ENCODE assay signal across 20 cellular contexts in genomic region chr6:6897140-6897539, GRCh38.
DNase-seq lines count a peak whose midpoint lies in the region; ATAC-seq and TF ChIP-seq lines count a peak whose summit lies in the region.
"Had no signal": no experiment of that assay in that cellular context is flagged by ENCODE, and none has a peak within 500 bp of the region (broad histone marks: within the 10 kb centered on the region; RNA-seq: fewer than 3 reads in every experiment).

No MANE protein-coding gene starts in this region.

- DNase-seq in Caco-2 (peak; percentile 63 to 65), PC-3 (no peak), left colon (no peak), nephron progenitor cell (no peak), substantia nigra (lab: John Stamatoyannopoulos, UW) (no peak), GM13976 (ENCODE audit: low spot score) (no peak), DMS 273 (lab: John Stamatoyannopoulos, UW; ENCODE audit: unreplicated experiment) (no peak)
- DNase-seq in activated CD8-positive, alpha-beta memory T cell treated with anti-CD3 and anti-CD28 coated beads for 24 hours: no peak
- DNase-seq: AML-193; CD4-positive, alpha-beta T cell; DMS 273 treated with DMSO at 0.1 percent for 48 hours; DMS53; DND-41; EL; H9 had no signal

- no peaks in the 10 kb centered on the region for H3K36me3 Mint-ChIP-seq in Caco-2 (ENCODE audit: insufficient read depth, unreplicated experiment)
- no peaks in the 10 kb centered on the region for H3K36me3 Mint-ChIP-seq in nephron progenitor cell (ENCODE audit: low read depth)

- H3K27me3 ChIP-seq in Caco-2 (replicated peaks; ENCODE audit: control insufficient read depth, insufficient read depth, low read length) (no peaks in the 10 kb centered on the region), PC-3 (ENCODE audit: low read length) (no peaks in the 10 kb centered on the region)

- H3K36me3 ChIP-seq in Caco-2 (ENCODE audit: control insufficient read depth, insufficient read depth, low read length): no peaks in the 10 kb centered on the region
- no peaks in the 10 kb centered on the region for H3K36me3 ChIP-seq in PC-3 (ENCODE audit: low read depth, low read length)

- BruUV-seq in Caco-2 (replicated peaks; lab: Mats Ljungman, UMichigan) (no TSS peak), PC-3 (replicated peaks; lab: Mats Ljungman, UMichigan) (no TSS peak)

- H3K4me2 ChIP-seq in PC-3 (ENCODE audit: low read length): no peak overlapping the region
- H3K4me2 ChIP-seq: A549 had no signal

- TF ChIP-seq CTCF in Caco-2 (IDR thresholded peaks at IDR 0.05; ENCODE audit: insufficient read depth in 1 of 2, low read depth in 1 of 2, low read length in 1 of 2, severe bottlenecking in 1 of 2, unreplicated experiment in 1 of 2) (no peak), PC-3 (conservative IDR thresholded peaks at IDR 0.05; ENCODE audit: low read depth, low read length) (no peak), nephron progenitor cell (IDR thresholded peaks at IDR 0.05) (no peak), GM13976 (IDR thresholded peaks at IDR 0.05; ENCODE audit: borderline replicate concordance, control extremely low read depth, extremely low read depth, insufficient read depth, missing control alignments) (no peak)

- H3K27ac ChIP-seq in PC-3 (ENCODE audit: low read length) (no peak overlapping the region), substantia nigra (ENCODE audit: low read depth, low read length, poor library complexity, severe bottlenecking) (no peak overlapping the region)
- H3K27ac ChIP-seq: 22Rv1, A549, C4-2B had no signal

- H3K9me3 ChIP-seq in Caco-2 (no peaks in the 10 kb centered on the region; the same call in 1 of the 2 replicates), PC-3 (ENCODE audit: low read length) (no peaks in the 10 kb centered on the region)
- H3K9me3 ChIP-seq: A549 had no signal

- no peak overlapping the region for H3K4me3 ChIP-seq in Caco-2 (ENCODE audit: low read depth, low read length)
- H3K4me3 ChIP-seq in PC-3 (ENCODE audit: low read length): no peak overlapping the region
- H3K4me3 ChIP-seq: A549, GM12878 had no signal

- no peaks in the 10 kb centered on the region for H3K79me2 ChIP-seq in PC-3 (ENCODE audit: low read length)

- no peaks in the 10 kb centered on the region for H3K9me3 Mint-ChIP-seq in Caco-2 (ENCODE audit: unreplicated experiment)
- H3K9me3 Mint-ChIP-seq in nephron progenitor cell: peaks cover 7% of the 10 kb centered on the region
- H3K9me3 Mint-ChIP-seq: CD4-positive, alpha-beta T cell; H9 had no signal

- peak overlapping the region; percentile 44 for H3K4me3 Mint-ChIP-seq in Caco-2 (ENCODE audit: unreplicated experiment)
- H3K4me3 Mint-ChIP-seq in nephron progenitor cell: no peak overlapping the region
- H3K4me3 Mint-ChIP-seq: CD4-positive, alpha-beta T cell; H9 had no signal

- CTCF ChIA-PET in Caco-2 (lab: Charles Lee) (no interaction called here), PC-3 (lab: Charles Lee) (no interaction called here)

- in situ Hi-C loops in GM13976 (cut with MboI; ENCODE audit: low sequenced_read_pairs, unreplicated experiment): no loop called here

- POLR2A ChIA-PET in Caco-2 (lab: Charles Lee): no interaction called here
- POLR2A ChIA-PET in PC-3 (lab: Charles Lee; ENCODE audit: unreplicated experiment): no interaction called here

- H3K9ac ChIP-seq in PC-3 (ENCODE audit: low read length): no peak overlapping the region

- no peaks in the 10 kb centered on the region for H4K20me1 ChIP-seq in PC-3 (ENCODE audit: low read length)

- H3K27ac Mint-ChIP-seq in Caco-2 (ENCODE audit: unreplicated experiment) (peak overlapping the region; percentile 70), nephron progenitor cell (peak overlapping the region; percentile 4)
- H3K27ac Mint-ChIP-seq: CD4-positive, alpha-beta T cell; H9 had no signal

- H3K4me1 ChIP-seq in Caco-2 (peaks cover 31% of the 10 kb centered on the region), PC-3 (ENCODE audit: insufficient read depth, low read length) (peaks cover 5% of the 10 kb centered on the region; the same call in 1 of the 2 replicates)
- H3K4me1 ChIP-seq: A549 had no signal

- 0 out of 2 replicates have a peak overlapping the region, but pooled peaks have one; percentile 24 for H2AFZ ChIP-seq in PC-3 (ENCODE audit: low read length)

- intact Hi-C loops in Caco-2 (cut with micrococcal nuclease; ENCODE audit: unreplicated experiment) (loop anchor here (5.0 to 10.0 kb wide), 3 partner anchors 55 to 222 kb away; no protein-coding TSS in a partner anchor), PC-3 (cut with micrococcal nuclease) (no loop called here), left colon (cut with DNase I, micrococcal nuclease) (no loop called here)

- H3F3A ChIP-seq in PC-3 (ENCODE audit: low read length, unreplicated experiment): no peaks in the 10 kb centered on the region

- no peaks in the 10 kb centered on the region for H3K27me3 Mint-ChIP-seq in Caco-2 (ENCODE audit: insufficient read depth, unreplicated experiment)
- peaks cover 8% of the 10 kb centered on the region for H3K27me3 Mint-ChIP-seq in nephron progenitor cell (ENCODE audit: low read depth, poor library complexity)
- H3K27me3 Mint-ChIP-seq: CD4-positive, alpha-beta T cell had no signal

- ATAC-seq in PC-3: 0 out of 2 replicates have a peak, but pooled peaks have one; percentile 27
- ATAC-seq in left colon: peak; percentile 55
- ATAC-seq: A549, GM12878, HepG2 had no signal

- H3K9me2 ChIP-seq in PC-3 (replicated peaks; ENCODE audit: low read length): no peaks in the 10 kb centered on the region

- H3K4me1 Mint-ChIP-seq in Caco-2 (ENCODE audit: low read depth, unreplicated experiment) (peaks cover 29% of the 10 kb centered on the region), nephron progenitor cell (peaks cover 45% of the 10 kb centered on the region)

Comparison
In these comparisons a context has a peak if more than half of its experiments do, and no peak if none do; other contexts are left out.
1. DNase-seq: peak in Caco-2 (2 of 2); none in PC-3 (single experiment), left colon (0 of 2), nephron progenitor cell (single experiment), substantia nigra (0 of 49), activated CD8-positive, alpha-beta memory T cell treated with anti-CD3 and anti-CD28 coated beads for 24 hours (single experiment), GM13976 (single experiment) and DMS 273 (single experiment).